ENCODE assay signal across 8 cellular contexts in the genomic region with DNA sequence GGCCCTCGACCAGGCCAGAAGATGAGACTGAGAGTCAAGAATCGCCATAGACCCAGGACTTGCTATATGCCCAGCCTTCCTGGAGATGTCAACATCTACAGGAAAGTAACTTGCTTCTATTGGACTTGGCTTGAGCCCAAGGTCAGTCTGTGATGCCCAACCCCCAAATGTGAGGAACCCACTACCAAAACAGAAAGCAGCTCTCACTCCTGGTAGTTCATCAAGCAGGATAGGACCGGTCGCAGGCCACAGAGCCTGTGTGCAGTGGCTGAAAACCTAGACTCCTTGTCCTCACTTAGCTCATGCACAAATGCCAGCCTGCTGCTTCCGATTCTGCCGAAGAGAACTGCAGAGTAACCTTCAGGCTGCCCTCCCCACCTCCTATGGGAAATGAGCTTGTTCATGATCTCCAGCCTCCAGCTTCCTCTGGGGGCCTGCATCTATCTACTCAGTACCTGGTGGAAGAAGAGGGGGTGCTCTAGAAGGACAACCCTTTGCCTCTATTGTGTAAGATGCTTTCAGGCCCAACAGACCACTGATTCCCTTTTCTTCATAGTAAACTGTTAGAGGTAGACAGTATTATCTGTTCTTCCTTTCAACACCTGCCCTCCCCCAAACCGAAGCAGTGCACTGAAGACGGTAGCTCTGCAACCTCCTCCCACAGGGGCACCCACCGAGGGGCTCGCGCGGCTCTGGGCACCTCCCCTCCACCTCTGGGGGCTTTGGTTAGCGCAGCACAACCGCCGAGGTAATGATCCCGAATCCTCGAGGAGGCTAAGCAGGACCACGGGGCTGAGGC. TPM values are rescaled to one million over a fixed set of nuclear protein-coding genes. Genes with fewer than 3 reads are reported as not detected.
A peak's percentile ranks its signal among the peaks of the same experiment; 100 is the strongest.
DNase-seq lines count a peak whose midpoint lies in the region; ATAC-seq and TF ChIP-seq lines count a peak whose summit lies in the region.

No MANE protein-coding gene starts in this region.

- H3K4me3 ChIP-seq in endocrine pancreas (ENCODE audit: control insufficient read depth, insufficient read depth, low read length), result no peak overlapping the region
- H3K4me3 ChIP-seq in neuron (ENCODE audit: low read length), result peak overlapping the region; percentile 73

- peak overlapping the region; percentile 70 to 76 for H3K4me3 Mint-ChIP-seq in CD14-positive monocyte

- H3K9me3 ChIP-seq in endocrine pancreas (ENCODE audit: control insufficient read depth, low read length), result no peaks in the 10 kb centered on the region
- no peaks in the 10 kb centered on the region for H3K9me3 ChIP-seq in neuron (ENCODE audit: low read length)

- peak overlapping the region in 2 of 7 donors; percentile 26 to 63 for H3K27ac Mint-ChIP-seq in CD14-positive monocyte

- TF ChIP-seq CTCF in CD14-positive monocyte (IDR thresholded peaks at IDR 0.05), result no peak
- TF ChIP-seq CTCF in RWPE1 (conservative IDR thresholded peaks at IDR 0.05; ENCODE audit: low read depth), result no peak

- intact Hi-C loops in CD14-positive monocyte (cut with micrococcal nuclease), result loop anchor here in 1 of 2 donors (5.0 to 10.0 kb wide), 3 partner anchors 150 to 397 kb away; partner anchors contain the start of genes HES3, NOL9, NPHP4 and TAS1R1

- H3K9ac ChIP-seq in endocrine pancreas (ENCODE audit: control insufficient read depth, insufficient read depth, low read length), result peak overlapping the region; percentile 13

- H3K4me1 Mint-ChIP-seq in CD14-positive monocyte, result peaks cover 25% of the 10 kb centered on the region

- peaks cover 0 to 3% (median 0%) of the 10 kb centered on the region in 7 donors for H3K9me3 Mint-ChIP-seq in CD14-positive monocyte

- H3K27ac ChIP-seq in RWPE1, result peak overlapping the region; percentile 95

- no peaks in the 10 kb centered on the region for H3K36me3 ChIP-seq in endocrine pancreas (ENCODE audit: control insufficient read depth, insufficient read depth, low read length)
- H3K36me3 ChIP-seq in neuron (ENCODE audit: insufficient read depth, low read length), result peaks cover 2% of the 10 kb centered on the region

- H3K27me3 ChIP-seq in endocrine pancreas (ENCODE audit: control insufficient read depth, insufficient read depth, low read length) (no peaks in the 10 kb centered on the region), neuron (ENCODE audit: insufficient read depth, low read length) (no peaks in the 10 kb centered on the region)

- DNase-seq in CD14-positive monocyte (ENCODE audit: low spot score) (no peak), RWPE1 (ENCODE audit: low spot score) (no peak), dedifferentiated amniotic fluid mesenchymal stem cell (ENCODE audit: extremely low spot score) (no peak), middle frontal gyrus (ENCODE audit: extremely low spot score, low spot score) (no peak)

- ATAC-seq in GM19455 (IDR thresholded peaks at IDR 0.05; ENCODE audit: unreplicated experiment) (peak; percentile 8), HG02571 (IDR thresholded peaks at IDR 0.05; ENCODE audit: unreplicated experiment) (no peak)

- POLR2A ChIA-PET in RWPE1 (lab: Yijun Ruan, JAX; ENCODE audit: low non-redundant PET), result no interaction called here

- H3K27me3 Mint-ChIP-seq in CD14-positive monocyte (ENCODE audit: low read depth in 3 of 3), result peaks cover 6 to 15% (median 14%) of the 10 kb centered on the region in 3 donors

- H3K36me3 Mint-ChIP-seq in CD14-positive monocyte, result no peaks in the 10 kb centered on the region

- no peak overlapping the region for H2AFZ ChIP-seq in neuron (ENCODE audit: low read depth, low read length)

- H3K4me1 ChIP-seq in endocrine pancreas (ENCODE audit: control insufficient read depth, insufficient read depth, low read length), result no peaks in the 10 kb centered on the region
- peaks cover 17% of the 10 kb centered on the region for H3K4me1 ChIP-seq in neuron (ENCODE audit: insufficient read depth, low read length)

- CTCF ChIA-PET in RWPE1 (lab: Yijun Ruan, JAX), result interaction anchor here (1.0 kb wide), 2 partner anchors 12 to 32 kb away, joined by 3 to 4 read pairs; no protein-coding TSS in a partner anchor

RNA-seq across cellular contexts. Expression of gene ACOT7, which starts 1.3 kb away (rescaled TPM):
- polyA plus RNA-seq in CD14-positive monocyte, result 1 to 10 TPM in 1 of 2 donors, under 1 TPM in 1; 0.63 to 1.4 TPM

RNA-seq across cellular contexts. Expression of gene HES2, which starts 27.4 kb away (rescaled TPM):
- not detected for polyA plus RNA-seq in CD14-positive monocyte

RNA-seq across cellular contexts. Expression of gene ESPN, which starts 32.3 kb away (rescaled TPM):
- not detected for polyA plus RNA-seq in CD14-positive monocyte
